Comparison of ENCODE assay signal across 24 cellular contexts in genomic region chr12:11446372-11446771, GRCh38. TPM values are rescaled to one million over a fixed set of nuclear protein-coding genes. Genes with fewer than 3 reads are reported as not detected.
"Had no signal": no experiment of that assay in that cellular context is flagged by ENCODE, and none has a peak within 500 bp of the region (broad histone marks: within the 10 kb centered on the region; RNA-seq: fewer than 3 reads in every experiment).

No MANE protein-coding gene starts in this region.

- H3K4me3 Mint-ChIP-seq: activated CD4-positive, alpha-beta T cell treated with anti-CD3 and anti-CD28 coated beads, Interleukin-2, amount 10 ng/mL, durations not matched to agents 7 days and 5 days; activated naive CD8-positive, alpha-beta T cell; central memory CD8-positive, alpha-beta T cell; nephron; stimulated activated naive B cell treated with anti-CD40 and anti-IgM and Interleukin-4, amounts not matched to agents 10 μg/mL and 1 μg/mL and 100 μg/mL, for 72 hours had no signal

- H3K27me3 Mint-ChIP-seq: activated CD4-positive, alpha-beta T cell treated with anti-CD3 and anti-CD28 coated beads, Interleukin-2, amount 10 ng/mL, durations not matched to agents 7 days and 5 days; activated naive CD8-positive, alpha-beta T cell; stimulated activated naive B cell treated with anti-CD40 and anti-IgM and Interleukin-4, amounts not matched to agents 10 μg/mL and 1 μg/mL and 100 μg/mL, for 72 hours had no signal

- H3K4me1 Mint-ChIP-seq: activated CD4-positive, alpha-beta T cell treated with anti-CD3 and anti-CD28 coated beads, Interleukin-2, amount 10 ng/mL, durations not matched to agents 7 days and 5 days; central memory CD8-positive, alpha-beta T cell; nephron; stimulated activated naive B cell treated with anti-CD40 and anti-IgM and Interleukin-4, amounts not matched to agents 10 μg/mL and 1 μg/mL and 100 μg/mL, for 72 hours had no signal

- H3K9me3 ChIP-seq: body of pancreas, tibial artery, uterus had no signal

- H3K4me3 ChIP-seq: body of pancreas, tibial artery, uterus had no signal

- H3K27me3 ChIP-seq: body of pancreas, tibial artery, uterus had no signal

- H3K4me1 ChIP-seq: body of pancreas, foreskin keratinocyte, tibial artery, uterus had no signal

- DNase-seq: activated CD4-positive, alpha-beta T cell treated with anti-CD3 and anti-CD28 coated beads, Interleukin-2, amount 10 ng/mL, durations not matched to agents 7 days and 5 days; activated CD4-positive, CD25-positive, alpha-beta regulatory T cell; activated CD8-positive, alpha-beta memory T cell treated with anti-CD3 and anti-CD28 coated beads for 24 hours; activated gamma-delta T cell treated with Interleukin-2 at 50 U/mL for 16 hours; amniotic stem cell; body of pancreas; effector CD8-positive, alpha-beta T cell; glutamatergic neuron; kidney glomerular epithelial cell; left ventricle myocardium superior; mesenchymal stem cell; occipital lobe; stimulated activated CD4-positive, alpha-beta T cell treated with anti-CD3 and anti-CD28 coated beads, Interleukin-15, amount 100 ng/mL, for 24 hours; stimulated activated CD4-positive, alpha-beta T cell treated with anti-CD3 and anti-CD28 coated beads, Interleukin-4, amount 100 ng/mL, for 1 hour; stimulated activated naive B cell treated with anti-CD40 and anti-IgM and Interleukin-4, amounts not matched to agents 10 μg/mL and 1 μg/mL and 100 μg/mL, for 72 hours; tibial artery; uterus had no signal

- H3K36me3 ChIP-seq: tibial artery, uterus had no signal

- H3K36me3 Mint-ChIP-seq: activated naive CD8-positive, alpha-beta T cell; stimulated activated naive B cell treated with anti-CD40 and anti-IgM and Interleukin-4, amounts not matched to agents 10 μg/mL and 1 μg/mL and 100 μg/mL, for 72 hours had no signal

- H3K27ac Mint-ChIP-seq: activated CD4-positive, alpha-beta T cell treated with anti-CD3 and anti-CD28 coated beads, Interleukin-2, amount 10 ng/mL, durations not matched to agents 7 days and 5 days; activated naive CD8-positive, alpha-beta T cell; nephron; stimulated activated naive B cell treated with anti-CD40 and anti-IgM and Interleukin-4, amounts not matched to agents 10 μg/mL and 1 μg/mL and 100 μg/mL, for 72 hours had no signal

- H3K27ac ChIP-seq: body of pancreas, foreskin keratinocyte, tibial artery, uterus had no signal

- H3K9me3 Mint-ChIP-seq: activated CD4-positive, alpha-beta T cell treated with anti-CD3 and anti-CD28 coated beads, Interleukin-2, amount 10 ng/mL, durations not matched to agents 7 days and 5 days; central memory CD8-positive, alpha-beta T cell; nephron; stimulated activated naive B cell treated with anti-CD40 and anti-IgM and Interleukin-4, amounts not matched to agents 10 μg/mL and 1 μg/mL and 100 μg/mL, for 72 hours had no signal

RNA-seq across cellular contexts. Expression of gene PRB2, which starts 51.0 kb away (rescaled TPM):
- total RNA-seq: activated CD4-positive, alpha-beta T cell treated with anti-CD3 and anti-CD28 coated beads, Interleukin-2, amount 10 ng/mL, durations not matched to agents 7 days and 5 days; body of pancreas; foreskin keratinocyte; left ventricle myocardium superior; occipital lobe; posterior vena cava; skeletal muscle tissue; subcutaneous adipose tissue; uterus had no signal
- polyA plus RNA-seq: foreskin keratinocyte had no signal
